ENCODE assay signal across 12 cellular contexts in the genomic region with DNA sequence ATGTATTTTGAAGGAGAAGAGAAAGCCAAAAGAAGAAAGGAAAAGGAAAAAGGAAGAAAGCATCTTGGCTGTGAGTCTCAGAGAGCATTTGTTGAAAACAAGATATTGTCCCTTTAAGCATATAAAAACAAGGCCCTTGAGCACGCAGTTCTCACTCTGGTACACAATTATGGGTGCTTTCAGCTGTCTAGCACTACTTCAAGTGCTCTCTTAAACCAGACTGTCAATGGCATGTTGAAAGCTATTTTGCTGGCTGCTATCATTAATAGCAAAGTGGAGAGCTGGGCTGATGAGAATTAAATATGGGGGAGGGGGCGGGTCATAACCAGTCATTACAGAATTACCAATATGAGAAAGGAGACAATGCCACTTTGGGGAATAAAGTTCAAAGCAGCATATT. TPM values are rescaled to one million over a fixed set of nuclear protein-coding genes. Genes with fewer than 3 reads are reported as not detected.
A peak's percentile ranks its signal among the peaks of the same experiment; 100 is the strongest.
DNase-seq lines count a peak whose midpoint lies in the region; ATAC-seq and TF ChIP-seq lines count a peak whose summit lies in the region.
"Had no signal": no experiment of that assay in that cellular context is flagged by ENCODE, and none has a peak within 500 bp of the region (broad histone marks: within the 10 kb centered on the region; RNA-seq: fewer than 3 reads in every experiment).

No MANE protein-coding gene starts in this region.

- ATAC-seq in left cardiac atrium = peak; percentile 65 to 80
- ATAC-seq: pancreas had no signal

- TF ChIP-seq CTCF in suprapubic skin (IDR thresholded peaks at IDR 0.05) = no peak

- no peak for TF ChIP-seq POLR2A in suprapubic skin (IDR thresholded peaks at IDR 0.05)

- intact Hi-C loops in left cardiac atrium (cut with DNase I) = no loop called here

- peak; percentile 43 for DNase-seq in NCI-H128 (lab: John Stamatoyannopoulos, UW; ENCODE audit: unreplicated experiment)
- DNase-seq in NCI-H510A treated with DMSO at 0.1 percent for 48 hours (lab: John Stamatoyannopoulos, UW) = peak; percentile 82
- no peak for DNase-seq in left cardiac atrium
- no peak for DNase-seq in suprapubic skin (ENCODE audit: low spot score in 2 of 2)
- no peak for DNase-seq in stimulated activated CD4-positive, alpha-beta T cell treated with anti-CD3 and anti-CD28 coated beads, Interleukin-2, amount 100 ng/mL, for 48 hours
- DNase-seq in stimulated activated CD4-positive, alpha-beta T cell treated with anti-CD3 and anti-CD28 coated beads, Interleukin-2, amount 100 ng/mL, for 24 hours = no peak
- DNase-seq in activated naive CD4-positive, alpha-beta T cell treated with Interleukin-2 at 50 U/mL for 16 hours = no peak
- DNase-seq: activated CD4-positive, alpha-beta memory T cell treated with anti-CD3 and anti-CD28 coated beads for 36 hours; activated effector memory CD4-positive, alpha-beta T cell treated with Interleukin-2 at 50 U/mL for 16 hours; midbrain; pancreas; trophoblast cell had no signal

- peak overlapping the region; percentile 42 for H3K27ac ChIP-seq in suprapubic skin
- H3K27ac ChIP-seq: pancreas had no signal

- TF ChIP-seq EP300 in suprapubic skin (IDR thresholded peaks at IDR 0.05) = no peak

- WGBS in suprapubic skin = 74% methylated on average over 2 of the region's 2 CpGs

- H3K9me3 ChIP-seq in suprapubic skin = no peaks in the 10 kb centered on the region
- H3K9me3 ChIP-seq: pancreas had no signal

- H3K4me3 ChIP-seq in suprapubic skin = peak overlapping the region; percentile 15
- H3K4me3 ChIP-seq: pancreas had no signal

- H3K36me3 ChIP-seq in suprapubic skin = peaks cover 28% of the 10 kb centered on the region

- H3K4me1 ChIP-seq in suprapubic skin = peaks cover 60% of the 10 kb centered on the region

- H3K27me3 ChIP-seq in suprapubic skin = no peaks in the 10 kb centered on the region
- H3K27me3 ChIP-seq: pancreas had no signal

RNA-seq across cellular contexts. Expression of a gene that starts 9.3 kb away (rescaled TPM):
- total RNA-seq in left cardiac atrium (10 to 100 TPM; 22.4 to 29.3 TPM), suprapubic skin (100 to 1,000 TPM in 3 of 4 donors, 10 to 100 TPM in 1; 91.2 to 154 (median 137) TPM)

Comparison
In these comparisons a context has a peak if more than half of its experiments do, and no peak if none do; other contexts are left out.
1. DNase-seq: peak in NCI-H128 (single experiment) and NCI-H510A treated with DMSO at 0.1 percent for 48 hours (single experiment); none in left cardiac atrium (single experiment), suprapubic skin (0 of 2), stimulated activated CD4-positive, alpha-beta T cell treated with anti-CD3 and anti-CD28 coated beads, Interleukin-2, amount 100 ng/mL, for 48 hours (0 of 2), stimulated activated CD4-positive, alpha-beta T cell treated with anti-CD3 and anti-CD28 coated beads, Interleukin-2, amount 100 ng/mL, for 24 hours (0 of 2) and activated naive CD4-positive, alpha-beta T cell treated with Interleukin-2 at 50 U/mL for 16 hours (single experiment).